ENCODE assay signal across 1 cellular context in the genomic region with DNA sequence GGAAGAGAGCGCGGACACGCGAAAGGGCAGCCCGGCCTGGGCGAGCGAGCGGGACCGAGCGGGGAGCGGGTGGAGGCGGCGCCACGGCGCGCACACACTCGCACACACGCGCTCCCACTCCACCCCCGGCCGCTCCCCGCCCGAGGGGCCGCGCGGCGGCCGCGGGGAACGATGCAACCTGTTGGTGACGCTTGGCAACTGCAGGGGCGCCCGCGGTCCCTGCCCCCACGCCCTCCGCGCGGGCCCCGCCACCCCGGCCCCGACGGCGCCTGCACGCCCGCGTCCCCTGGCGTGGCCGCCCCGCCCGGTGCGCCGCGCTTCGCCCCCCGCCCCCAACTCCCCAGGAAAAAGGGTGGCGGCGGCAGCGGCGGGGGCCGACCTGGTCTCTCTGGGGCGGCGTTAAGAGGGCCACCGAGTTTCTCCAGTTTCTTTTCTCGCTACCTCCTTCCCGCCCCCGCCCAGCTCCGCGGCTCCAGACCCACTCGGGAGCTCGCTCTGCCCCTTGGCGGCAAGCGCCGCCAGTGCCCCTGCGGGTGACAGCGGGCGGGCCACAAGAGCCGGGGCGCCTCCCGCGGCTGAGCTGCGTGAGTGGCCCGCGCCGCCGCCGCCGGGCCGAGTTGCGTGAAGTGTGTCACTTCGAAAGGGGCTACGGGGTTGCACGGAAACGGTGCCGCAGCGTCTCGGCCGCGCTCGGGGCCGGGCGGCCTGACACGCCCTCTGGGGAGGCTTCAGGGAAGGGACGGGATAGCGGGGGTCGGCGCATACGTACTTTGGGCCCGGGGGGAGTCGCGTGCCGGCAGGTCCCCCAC.
TF ChIP-seq lines count a peak whose summit lies in the region.

A gene (minus strand): TSS at position 80 of the 809 bp plus-strand sequence. CDS start 2,847 bp downstream, outside the sequence.

TF ChIP-seq in A549, 52 proteins besides CTCF, POLR2A, EP300 and RAD21 (continued from another document):
- TF ChIP-seq, protein P1, sequence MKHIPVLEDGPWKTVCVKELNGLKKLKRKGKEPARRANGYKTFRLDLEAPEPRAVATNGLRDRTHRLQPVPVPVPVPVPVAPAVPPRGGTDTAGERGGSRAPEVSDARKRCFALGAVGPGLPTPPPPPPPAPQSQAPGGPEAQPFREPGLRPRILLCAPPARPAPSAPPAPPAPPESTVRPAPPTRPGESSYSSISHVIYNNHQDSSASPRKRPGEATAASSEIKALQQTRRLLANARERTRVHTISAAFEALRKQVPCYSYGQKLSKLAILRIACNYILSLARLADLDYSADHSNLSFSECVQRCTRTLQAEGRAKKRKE (CRISPR knock-in tag; IDR thresholded peaks at IDR 0.05; ENCODE audit: low read depth) = peak; percentile 68; the same call in 1 of the 2 replicates
- TF ChIP-seq, protein P2, sequence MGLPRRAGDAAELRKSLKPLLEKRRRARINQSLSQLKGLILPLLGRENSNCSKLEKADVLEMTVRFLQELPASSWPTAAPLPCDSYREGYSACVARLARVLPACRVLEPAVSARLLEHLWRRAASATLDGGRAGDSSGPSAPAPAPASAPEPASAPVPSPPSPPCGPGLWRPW (IDR thresholded peaks at IDR 0.05) = no peak
- TF ChIP-seq, protein P3, sequence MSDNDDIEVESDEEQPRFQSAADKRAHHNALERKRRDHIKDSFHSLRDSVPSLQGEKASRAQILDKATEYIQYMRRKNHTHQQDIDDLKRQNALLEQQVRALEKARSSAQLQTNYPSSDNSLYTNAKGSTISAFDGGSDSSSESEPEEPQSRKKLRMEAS (IDR thresholded peaks at IDR 0.05) = peak; percentile 79
- no peak for TF ChIP-seq POLR2AphosphoS2 (conservative IDR thresholded peaks at IDR 0.05; ENCODE audit: low read length)
- TF ChIP-seq HEYL (CRISPR knock-in tag; IDR thresholded peaks at IDR 0.05) = no peak
- TF ChIP-seq CBX2 (IDR thresholded peaks at IDR 0.05; ENCODE audit: borderline replicate concordance, low read depth) = no peak
- TF ChIP-seq ZSCAN20 (CRISPR knock-in tag; IDR thresholded peaks at IDR 0.05) = no peak
- no peak for TF ChIP-seq EHMT2 (IDR thresholded peaks at IDR 0.05; ENCODE audit: low read depth)
- TF ChIP-seq FOSB (CRISPR knock-in tag; IDR thresholded peaks at IDR 0.05) = no peak
- peak; percentile 44 for TF ChIP-seq GATA3 (IDR thresholded peaks at IDR 0.05; ENCODE audit: borderline replicate concordance)
- peak; percentile 91 for TF ChIP-seq SMC3 (IDR thresholded peaks at IDR 0.05)
- 0 out of 2 replicates have a peak, but pooled peaks have one; percentile 15 for TF ChIP-seq MAZ (IDR thresholded peaks at IDR 0.05; ENCODE audit: borderline replicate concordance, low read depth, low read length)
- TF ChIP-seq, protein P4, sequence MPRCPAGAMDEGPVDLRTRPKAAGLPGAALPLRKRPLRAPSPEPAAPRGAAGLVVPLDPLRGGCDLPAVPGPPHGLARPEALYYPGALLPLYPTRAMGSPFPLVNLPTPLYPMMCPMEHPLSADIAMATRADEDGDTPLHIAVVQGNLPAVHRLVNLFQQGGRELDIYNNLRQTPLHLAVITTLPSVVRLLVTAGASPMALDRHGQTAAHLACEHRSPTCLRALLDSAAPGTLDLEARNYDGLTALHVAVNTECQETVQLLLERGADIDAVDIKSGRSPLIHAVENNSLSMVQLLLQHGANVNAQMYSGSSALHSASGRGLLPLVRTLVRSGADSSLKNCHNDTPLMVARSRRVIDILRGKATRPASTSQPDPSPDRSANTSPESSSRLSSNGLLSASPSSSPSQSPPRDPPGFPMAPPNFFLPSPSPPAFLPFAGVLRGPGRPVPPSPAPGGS (IDR thresholded peaks at IDR 0.05) = no peak
- TF ChIP-seq RCOR1 (IDR thresholded peaks at IDR 0.05; ENCODE audit: low read depth, low read length) = no peak
- TF ChIP-seq RFX5 (IDR thresholded peaks at IDR 0.05) = no peak
- no peak for TF ChIP-seq NFE2L2 (conservative IDR thresholded peaks at IDR 0.05; ENCODE audit: low read length)
- no peak for TF ChIP-seq FOXS1 (CRISPR knock-in tag; IDR thresholded peaks at IDR 0.05)
- TF ChIP-seq JUN (IDR thresholded peaks at IDR 0.05) = peak; percentile 41 to 90; a peak in 3 of 5 replicates
- TF ChIP-seq SREBF2 (IDR thresholded peaks at IDR 0.05) = no peak
- peak; percentile 69; the same call in 1 of the 2 replicates for TF ChIP-seq HOXB5 (CRISPR knock-in tag; IDR thresholded peaks at IDR 0.05)
- TF ChIP-seq, protein P5, sequence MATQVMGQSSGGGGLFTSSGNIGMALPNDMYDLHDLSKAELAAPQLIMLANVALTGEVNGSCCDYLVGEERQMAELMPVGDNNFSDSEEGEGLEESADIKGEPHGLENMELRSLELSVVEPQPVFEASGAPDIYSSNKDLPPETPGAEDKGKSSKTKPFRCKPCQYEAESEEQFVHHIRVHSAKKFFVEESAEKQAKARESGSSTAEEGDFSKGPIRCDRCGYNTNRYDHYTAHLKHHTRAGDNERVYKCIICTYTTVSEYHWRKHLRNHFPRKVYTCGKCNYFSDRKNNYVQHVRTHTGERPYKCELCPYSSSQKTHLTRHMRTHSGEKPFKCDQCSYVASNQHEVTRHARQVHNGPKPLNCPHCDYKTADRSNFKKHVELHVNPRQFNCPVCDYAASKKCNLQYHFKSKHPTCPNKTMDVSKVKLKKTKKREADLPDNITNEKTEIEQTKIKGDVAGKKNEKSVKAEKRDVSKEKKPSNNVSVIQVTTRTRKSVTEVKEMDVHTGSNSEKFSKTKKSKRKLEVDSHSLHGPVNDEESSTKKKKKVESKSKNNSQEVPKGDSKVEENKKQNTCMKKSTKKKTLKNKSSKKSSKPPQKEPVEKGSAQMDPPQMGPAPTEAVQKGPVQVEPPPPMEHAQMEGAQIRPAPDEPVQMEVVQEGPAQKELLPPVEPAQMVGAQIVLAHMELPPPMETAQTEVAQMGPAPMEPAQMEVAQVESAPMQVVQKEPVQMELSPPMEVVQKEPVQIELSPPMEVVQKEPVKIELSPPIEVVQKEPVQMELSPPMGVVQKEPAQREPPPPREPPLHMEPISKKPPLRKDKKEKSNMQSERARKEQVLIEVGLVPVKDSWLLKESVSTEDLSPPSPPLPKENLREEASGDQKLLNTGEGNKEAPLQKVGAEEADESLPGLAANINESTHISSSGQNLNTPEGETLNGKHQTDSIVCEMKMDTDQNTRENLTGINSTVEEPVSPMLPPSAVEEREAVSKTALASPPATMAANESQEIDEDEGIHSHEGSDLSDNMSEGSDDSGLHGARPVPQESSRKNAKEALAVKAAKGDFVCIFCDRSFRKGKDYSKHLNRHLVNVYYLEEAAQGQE (IDR thresholded peaks at IDR 0.05) = peak; percentile 22; the same call in 1 of the 2 replicates
- no peak for TF ChIP-seq HDAC2 (IDR thresholded peaks at IDR 0.05)
- TF ChIP-seq, protein P6, sequence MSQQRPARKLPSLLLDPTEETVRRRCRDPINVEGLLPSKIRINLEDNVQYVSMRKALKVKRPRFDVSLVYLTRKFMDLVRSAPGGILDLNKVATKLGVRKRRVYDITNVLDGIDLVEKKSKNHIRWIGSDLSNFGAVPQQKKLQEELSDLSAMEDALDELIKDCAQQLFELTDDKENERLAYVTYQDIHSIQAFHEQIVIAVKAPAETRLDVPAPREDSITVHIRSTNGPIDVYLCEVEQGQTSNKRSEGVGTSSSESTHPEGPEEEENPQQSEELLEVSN (IDR thresholded peaks at IDR 0.05; ENCODE audit: borderline replicate concordance, low read depth) = no peak; the same call in 1 of the 2 replicates
